15 cellular contexts compared by ENCODE assay signal in the genomic region with DNA sequence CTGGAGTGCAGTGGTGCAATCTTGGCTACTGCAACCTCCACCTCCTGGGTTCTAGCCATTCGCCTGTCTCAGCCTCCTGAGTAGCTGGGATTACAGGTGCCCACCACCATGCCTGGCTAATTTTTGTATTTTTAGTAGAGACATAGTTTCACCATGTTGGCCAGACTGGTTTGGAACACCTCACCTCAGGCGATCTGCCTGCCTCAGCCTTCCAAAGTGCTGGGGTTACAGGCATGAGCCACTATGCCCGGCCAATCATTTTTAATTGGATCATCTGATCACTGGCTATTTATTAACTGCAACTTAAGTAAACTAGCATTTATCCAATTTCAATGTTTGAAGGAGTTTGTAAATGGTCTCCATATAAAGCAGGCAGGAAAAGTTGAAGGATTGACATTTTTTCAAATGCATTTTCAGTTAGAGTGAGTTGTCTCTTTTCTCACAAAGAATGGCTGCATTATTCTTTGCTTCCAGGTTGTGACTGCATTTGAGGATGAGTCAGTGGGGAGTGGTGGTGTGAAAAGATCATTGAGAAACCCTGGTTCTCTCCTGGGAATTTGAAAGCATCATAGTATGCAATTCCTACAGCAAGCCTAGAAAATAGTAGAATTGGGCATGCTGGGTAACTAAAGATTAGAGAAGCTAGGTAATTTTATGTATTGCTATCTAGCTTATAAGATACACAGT.
DNase-seq lines count a peak whose midpoint lies in the region; ATAC-seq, FAIRE-seq and TF ChIP-seq lines count a peak whose summit lies in the region.
"Had no signal": no experiment of that assay in that cellular context is flagged by ENCODE, and none has a peak within 500 bp of the region (broad histone marks: within the 10 kb centered on the region; RNA-seq: fewer than 3 reads in every experiment).

No MANE protein-coding gene starts in this region.

- no peaks in the 10 kb centered on the region for H3K27me3 Mint-ChIP-seq in stimulated activated naive B cell treated with anti-CD40 and anti-IgM and Interleukin-4, amounts not matched to agents 10 μg/mL and 1 μg/mL and 100 μg/mL, for 72 hours
- H3K27me3 Mint-ChIP-seq: activated CD4-positive, alpha-beta T cell treated with anti-CD3 and anti-CD28 coated beads, Interleukin-2, amount 10 ng/mL, durations not matched to agents 7 days and 5 days had no signal

- H2AFZ ChIP-seq in ACC112 (ENCODE audit: low read length, unreplicated experiment), result peak overlapping the region; percentile 10
- H2AFZ ChIP-seq in K562 (ENCODE audit: low read depth, low read length), result peak overlapping the region; percentile 4
- H2AFZ ChIP-seq: parathyroid adenoma had no signal

- H3K4me1 ChIP-seq in ACC112 (ENCODE audit: control insufficient read depth, insufficient read depth, low read length, unreplicated experiment) (peaks cover 25% of the 10 kb centered on the region), K562 (replicated peaks in 1 of 2; ENCODE audit: control insufficient read depth in 2 of 2, insufficient read depth in 2 of 2, low read length in 2 of 2) (no peaks in the 10 kb centered on the region)
- H3K4me1 ChIP-seq: parathyroid adenoma had no signal

- no peak for TF ChIP-seq POLR2A in K562 (conservative IDR thresholded peaks at IDR 0.05)

- H3K9me3 ChIP-seq in K562 (replicated peaks; ENCODE audit: control insufficient read depth, insufficient read depth, low read depth, low read length), result no peaks in the 10 kb centered on the region
- H3K9me3 ChIP-seq: tibial artery had no signal

- H3K9me1 ChIP-seq in K562 (ENCODE audit: control insufficient read depth, insufficient read depth, low read length), result no peaks in the 10 kb centered on the region

- H3K27ac ChIP-seq in ACC112 (ENCODE audit: low read depth, low read length) (peak overlapping the region; percentile 80), K562 (ENCODE audit: extremely low read depth, low read depth, low read length) (no peak overlapping the region)
- H3K27ac ChIP-seq: C4-2B, parathyroid adenoma, SK-N-MC, tibial artery had no signal

- no peaks in the 10 kb centered on the region for H3K79me2 ChIP-seq in ACC112 (ENCODE audit: control insufficient read depth, insufficient read depth, low read length, unreplicated experiment)
- H3K79me2 ChIP-seq in K562 (ENCODE audit: control insufficient read depth, insufficient read depth, low read length), result no peaks in the 10 kb centered on the region
- H3K79me2 ChIP-seq: parathyroid adenoma had no signal

- intact Hi-C loops in K562 (cut with micrococcal nuclease), result no loop called here

- no peak overlapping the region for H3K4me3 Mint-ChIP-seq in stimulated activated naive B cell treated with anti-CD40 and anti-IgM and Interleukin-4, amounts not matched to agents 10 μg/mL and 1 μg/mL and 100 μg/mL, for 72 hours
- H3K4me3 Mint-ChIP-seq: activated CD4-positive, alpha-beta T cell treated with anti-CD3 and anti-CD28 coated beads, Interleukin-2, amount 10 ng/mL, durations not matched to agents 7 days and 5 days had no signal

- H3K9me3 Mint-ChIP-seq in stimulated activated naive B cell treated with anti-CD40 and anti-IgM and Interleukin-4, amounts not matched to agents 10 μg/mL and 1 μg/mL and 100 μg/mL, for 72 hours, result no peaks in the 10 kb centered on the region
- H3K9me3 Mint-ChIP-seq: activated CD4-positive, alpha-beta T cell treated with anti-CD3 and anti-CD28 coated beads, Interleukin-2, amount 10 ng/mL, durations not matched to agents 7 days and 5 days; activated naive CD4-positive, alpha-beta T cell treated with anti-CD3 and anti-CD28 coated beads, Interleukin-2, amount 50 U/mL, for 72 hours had no signal

- H3K27ac Mint-ChIP-seq in stimulated activated naive B cell treated with anti-CD40 and anti-IgM and Interleukin-4, amounts not matched to agents 10 μg/mL and 1 μg/mL and 100 μg/mL, for 72 hours, result no peak overlapping the region
- H3K27ac Mint-ChIP-seq: activated CD4-positive, alpha-beta T cell treated with anti-CD3 and anti-CD28 coated beads, Interleukin-2, amount 10 ng/mL, durations not matched to agents 7 days and 5 days; activated naive CD4-positive, alpha-beta T cell treated with anti-CD3 and anti-CD28 coated beads, Interleukin-2, amount 50 U/mL, for 72 hours had no signal

- FAIRE-seq in K562 (lab: Jason Lieb, UNC), result no peak

- H3K27me3 ChIP-seq in ACC112 (ENCODE audit: insufficient read depth, low read length) (no peaks in the 10 kb centered on the region), K562 (ENCODE audit: control insufficient read depth in 2 of 2, insufficient read depth in 2 of 2, low read length in 2 of 2) (no peaks in the 10 kb centered on the region)
- H3K27me3 ChIP-seq: tibial artery had no signal

- DNase-seq in HS-27A (ENCODE audit: low read depth) (peak; percentile 51), K562 (ENCODE audit: extremely low read depth in 1 of 4, low spot score in 3 of 4) (no peak), iris pigment epithelial cell (ENCODE audit: low read depth) (peak; percentile 81), mesenteric fat pad (ENCODE audit: low spot score) (no peak)
- no peak for DNase-seq in stimulated activated naive B cell treated with anti-CD40 and anti-IgM and Interleukin-4, amounts not matched to agents 10 μg/mL and 1 μg/mL and 100 μg/mL, for 72 hours
- DNase-seq: activated CD4-positive, alpha-beta T cell treated with anti-CD3 and anti-CD28 coated beads, Interleukin-2, amount 10 ng/mL, durations not matched to agents 7 days and 5 days; NCI-H2171; tibial artery had no signal

- no peak for TF ChIP-seq RAD21 in K562 (CRISPR knock-in tag; conservative IDR thresholded peaks at IDR 0.05 in 1 of 2, IDR thresholded peaks at IDR 0.05 in 1 of 2)

- no peak for TF ChIP-seq CTCF in K562 (IDR thresholded peaks at IDR 0.05 in 2 of 3, conservative IDR thresholded peaks at IDR 0.05 in 1 of 3; ENCODE audit: insufficient read depth in 2 of 3, low read depth in 1 of 3, low read length in 3 of 3)

- no peak overlapping the region for H3K4me2 ChIP-seq in K562 (ENCODE audit: insufficient read depth, low read length)

- H3K4me1 Mint-ChIP-seq in stimulated activated naive B cell treated with anti-CD40 and anti-IgM and Interleukin-4, amounts not matched to agents 10 μg/mL and 1 μg/mL and 100 μg/mL, for 72 hours, result no peaks in the 10 kb centered on the region
- H3K4me1 Mint-ChIP-seq: activated CD4-positive, alpha-beta T cell treated with anti-CD3 and anti-CD28 coated beads, Interleukin-2, amount 10 ng/mL, durations not matched to agents 7 days and 5 days had no signal

- POLR2A ChIA-PET in K562 (lab: Yijun Ruan, JAX), result interaction anchor here (1.3 kb wide), 1 partner anchor 8 kb away, joined by 4 read pairs; no protein-coding TSS in a partner anchor

- ATAC-seq in K562, result no peak
- no peak for ATAC-seq in stimulated activated naive B cell treated with anti-CD40 and anti-IgM and Interleukin-4, amounts not matched to agents 10 μg/mL and 1 μg/mL and 100 μg/mL, for 72 hours (replicated peaks)
- ATAC-seq in HG03280 (IDR thresholded peaks at IDR 0.05; ENCODE audit: unreplicated experiment), result no peak
- no peak for ATAC-seq in HG02973 (IDR thresholded peaks at IDR 0.05; ENCODE audit: unreplicated experiment)
- ATAC-seq: activated naive CD4-positive, alpha-beta T cell treated with anti-CD3 and anti-CD28 coated beads, Interleukin-2, amount 50 U/mL, for 72 hours had no signal

- in situ Hi-C loops in K562 (cut with MboI), result no loop called here

- H3K4me3 ChIP-seq in ACC112 (ENCODE audit: low read depth, low read length), result no peak overlapping the region
- no peak overlapping the region for H3K4me3 ChIP-seq in K562
- H3K4me3 ChIP-seq: SK-N-MC, tibial artery had no signal

- 56% methylated on average over 3 of the region's 3 CpGs for WGBS in K562 (ENCODE audit: insufficient coverage, low coverage, missing lambda C conversion rate)

- TF ChIP-seq EP300 in K562 (IDR thresholded peaks at IDR 0.05; ENCODE audit: low read length), result no peak

- H3K9ac ChIP-seq in K562 (ENCODE audit: insufficient read depth in 1 of 2, low read depth in 2 of 2, low read length in 2 of 2), result no peak overlapping the region
- H3K9ac ChIP-seq: parathyroid adenoma had no signal

- no peaks in the 10 kb centered on the region for H3K36me3 ChIP-seq in ACC112 (ENCODE audit: insufficient read depth, low read length)
- H3K36me3 ChIP-seq in K562 (ENCODE audit: control insufficient read depth, insufficient read depth, low read length), result no peaks in the 10 kb centered on the region
- H3K36me3 ChIP-seq: tibial artery had no signal

- CTCF ChIA-PET in K562 (lab: Yijun Ruan, JAX; ENCODE audit: low intra/inter-chr PET ratio), result no interaction called here

- no peaks in the 10 kb centered on the region for H3K36me3 Mint-ChIP-seq in stimulated activated naive B cell treated with anti-CD40 and anti-IgM and Interleukin-4, amounts not matched to agents 10 μg/mL and 1 μg/mL and 100 μg/mL, for 72 hours
- H3K36me3 Mint-ChIP-seq: activated naive CD4-positive, alpha-beta T cell treated with anti-CD3 and anti-CD28 coated beads, Interleukin-2, amount 50 U/mL, for 72 hours had no signal

- no peaks in the 10 kb centered on the region for H4K20me1 ChIP-seq in K562 (replicated peaks; ENCODE audit: control insufficient read depth, insufficient read depth, low read length)

- BruUV-seq in K562 (replicated peaks; lab: Mats Ljungman, UMichigan), result no TSS peak

TF ChIP-seq in K562, 482 proteins besides CTCF, POLR2A, EP300 and RAD21:
- TF ChIP-seq NBN (IDR thresholded peaks at IDR 0.05; ENCODE audit: low read depth) (no peak), SRSF7 (optimal IDR thresholded peaks at IDR 0.05; ENCODE audit: low read depth, low read length) (no peak), NONO (IDR thresholded peaks at IDR 0.05; ENCODE audit: low read depth in 2 of 2, low read length in 1 of 2) (no peak)

Comparison
In these comparisons a context has a peak if more than half of its experiments do, and no peak if none do; other contexts are left out.
1. DNase-seq: peak in HS-27A (single experiment) and iris pigment epithelial cell (single experiment); none in K562 (0 of 4), stimulated activated naive B cell treated with anti-CD40 and anti-IgM and Interleukin-4, amounts not matched to agents 10 μg/mL and 1 μg/mL and 100 μg/mL, for 72 hours (single experiment) and mesenteric fat pad (single experiment).